ENCODE assay signal across 1 cellular context in the genomic region with DNA sequence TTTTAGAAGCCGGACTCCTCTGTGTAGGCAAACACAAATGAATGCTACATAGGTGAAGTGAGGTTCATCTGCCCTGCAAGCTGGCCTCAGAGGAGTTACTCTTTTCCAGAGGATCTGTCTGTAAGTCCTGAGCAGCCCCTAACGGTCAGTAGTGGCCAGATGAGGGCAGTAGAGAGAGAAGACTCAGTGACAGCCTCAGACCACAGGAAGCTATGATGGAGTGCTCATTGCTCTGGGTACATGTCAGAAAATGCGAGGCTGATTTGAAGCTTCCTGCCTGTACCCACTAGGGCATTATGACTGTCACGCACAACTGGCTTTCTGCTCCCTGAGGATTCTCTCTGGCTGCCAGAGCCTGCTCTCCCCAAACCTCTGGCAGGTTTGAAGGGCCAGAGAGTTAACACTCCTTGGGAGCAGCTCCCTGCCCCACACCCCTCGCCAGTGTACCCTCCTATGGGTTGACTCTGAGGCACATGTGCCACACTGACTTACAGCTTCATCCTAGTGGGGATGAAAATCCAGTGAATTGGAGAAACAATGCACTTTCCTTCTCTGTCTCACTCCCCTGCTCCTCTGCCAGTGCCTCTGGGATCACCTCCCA.
TF ChIP-seq lines count a peak whose summit lies in the region.

No MANE protein-coding gene starts in this region.

TF ChIP-seq in WTC11, 78 proteins besides CTCF, POLR2A, EP300 and RAD21 (continued from another document):
- TF ChIP-seq PRDM15 (CRISPR knock-in tag; IDR thresholded peaks at IDR 0.05) (no peak), ATF1 (CRISPR knock-in tag; IDR thresholded peaks at IDR 0.05) (no peak), USF1 (CRISPR knock-in tag; IDR thresholded peaks at IDR 0.05) (no peak), TCF7 (CRISPR knock-in tag; IDR thresholded peaks at IDR 0.05; ENCODE audit: low read depth) (no peak), ZNF121 (CRISPR knock-in tag; IDR thresholded peaks at IDR 0.05) (no peak), GTF2I (CRISPR knock-in tag; conservative IDR thresholded peaks at IDR 0.05) (no peak)
- TF ChIP-seq, protein P1, sequence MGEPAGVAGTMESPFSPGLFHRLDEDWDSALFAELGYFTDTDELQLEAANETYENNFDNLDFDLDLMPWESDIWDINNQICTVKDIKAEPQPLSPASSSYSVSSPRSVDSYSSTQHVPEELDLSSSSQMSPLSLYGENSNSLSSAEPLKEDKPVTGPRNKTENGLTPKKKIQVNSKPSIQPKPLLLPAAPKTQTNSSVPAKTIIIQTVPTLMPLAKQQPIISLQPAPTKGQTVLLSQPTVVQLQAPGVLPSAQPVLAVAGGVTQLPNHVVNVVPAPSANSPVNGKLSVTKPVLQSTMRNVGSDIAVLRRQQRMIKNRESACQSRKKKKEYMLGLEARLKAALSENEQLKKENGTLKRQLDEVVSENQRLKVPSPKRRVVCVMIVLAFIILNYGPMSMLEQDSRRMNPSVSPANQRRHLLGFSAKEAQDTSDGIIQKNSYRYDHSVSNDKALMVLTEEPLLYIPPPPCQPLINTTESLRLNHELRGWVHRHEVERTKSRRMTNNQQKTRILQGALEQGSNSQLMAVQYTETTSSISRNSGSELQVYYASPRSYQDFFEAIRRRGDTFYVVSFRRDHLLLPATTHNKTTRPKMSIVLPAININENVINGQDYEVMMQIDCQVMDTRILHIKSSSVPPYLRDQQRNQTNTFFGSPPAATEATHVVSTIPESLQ (CRISPR knock-in tag; IDR thresholded peaks at IDR 0.05) = no peak
- TF ChIP-seq, protein P2, sequence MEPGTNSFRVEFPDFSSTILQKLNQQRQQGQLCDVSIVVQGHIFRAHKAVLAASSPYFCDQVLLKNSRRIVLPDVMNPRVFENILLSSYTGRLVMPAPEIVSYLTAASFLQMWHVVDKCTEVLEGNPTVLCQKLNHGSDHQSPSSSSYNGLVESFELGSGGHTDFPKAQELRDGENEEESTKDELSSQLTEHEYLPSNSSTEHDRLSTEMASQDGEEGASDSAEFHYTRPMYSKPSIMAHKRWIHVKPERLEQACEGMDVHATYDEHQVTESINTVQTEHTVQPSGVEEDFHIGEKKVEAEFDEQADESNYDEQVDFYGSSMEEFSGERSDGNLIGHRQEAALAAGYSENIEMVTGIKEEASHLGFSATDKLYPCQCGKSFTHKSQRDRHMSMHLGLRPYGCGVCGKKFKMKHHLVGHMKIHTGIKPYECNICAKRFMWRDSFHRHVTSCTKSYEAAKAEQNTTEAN (CRISPR knock-in tag; IDR thresholded peaks at IDR 0.05) = no peak
